16 cellular contexts compared by ENCODE assay signal in the genomic region with DNA sequence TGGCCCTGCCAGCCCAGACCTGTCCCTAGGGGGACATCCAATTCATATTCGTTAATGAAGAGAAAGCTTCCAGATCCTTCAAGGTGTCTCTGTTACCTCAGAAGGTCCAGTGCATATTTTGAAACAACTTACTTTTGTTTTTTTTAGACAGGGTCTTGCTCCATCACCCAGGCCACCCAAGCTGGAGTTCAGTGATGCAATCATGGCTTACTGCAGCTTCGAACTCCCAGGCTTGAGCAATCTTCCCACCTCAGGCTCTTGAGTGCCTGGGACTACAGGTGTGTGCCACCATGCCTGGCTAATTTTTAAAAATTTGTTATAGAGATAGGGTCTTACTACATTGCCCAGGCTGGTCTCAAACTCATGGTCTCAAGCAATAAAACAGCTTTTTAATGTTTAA.
"Had no signal": no experiment of that assay in that cellular context is flagged by ENCODE, and none has a peak within 500 bp of the region (broad histone marks: within the 10 kb centered on the region; RNA-seq: fewer than 3 reads in every experiment).

No MANE protein-coding gene starts in this region.

- DNase-seq: activated CD4-positive, alpha-beta T cell treated with anti-CD3 and anti-CD28 coated beads, Interleukin-2, amount 50 U/mL, for 4 hours; activated CD4-positive, CD25-positive, alpha-beta regulatory T cell treated with anti-CD3 and anti-CD28 coated beads, Interleukin-2, amount 50 U/mL, for 72 hours; activated CD8-positive, alpha-beta memory T cell treated with anti-CD3 and anti-CD28 coated beads, Interleukin-2, amount 10 ng/mL, durations not matched to agents 7 days and 5 days; activated gamma-delta T cell; activated T-cell treated with anti-CD3 and anti-CD28 coated beads, Interleukin-2, amount 50 U/mL, for 24 hours; brain microvascular endothelial cell; heart right ventricle; left ventricle myocardium superior; mesenchymal stem cell; nephron progenitor cell; psoas muscle; stimulated activated CD4-positive, alpha-beta T cell treated with anti-CD3 and anti-CD28 coated beads, Interleukin-4, amount 100 ng/mL, for 24 hours; T-helper 9 cell; testis had no signal

- ATAC-seq: activated CD8-positive, alpha-beta memory T cell treated with anti-CD3 and anti-CD28 coated beads, Interleukin-2, amount 10 ng/mL, durations not matched to agents 7 days and 5 days had no signal

- FAIRE-seq: frontal cortex had no signal

- H3K27me3 ChIP-seq: heart right ventricle, testis, vagina had no signal

- H3K9me3 ChIP-seq: heart right ventricle, psoas muscle, testis, vagina had no signal

- H3K36me3 ChIP-seq: brain microvascular endothelial cell, heart right ventricle, vagina had no signal

- H3K4me1 ChIP-seq: testis had no signal

- H3K27ac ChIP-seq: brain microvascular endothelial cell, heart right ventricle, psoas muscle, testis, vagina had no signal

- H3K4me3 ChIP-seq: heart right ventricle, psoas muscle, testis, vagina had no signal
